In genomic region chr15:62847900-62848489, GRCh38 we compare ENCODE assay signal across 8 cellular contexts.
DNase-seq lines count a peak whose midpoint lies in the region; ATAC-seq, FAIRE-seq and TF ChIP-seq lines count a peak whose summit lies in the region.

No MANE protein-coding gene starts in this region.

- H3K27me3 ChIP-seq in H7 (ENCODE audit: control insufficient read depth, insufficient read depth, low read length) (no peaks in the 10 kb centered on the region), K562 (ENCODE audit: control insufficient read depth in 2 of 2, insufficient read depth in 2 of 2, low read length in 2 of 2) (peaks cover 18 to 51% of the 10 kb centered on the region in 2 experiments; a peak in 4 of 5 replicates)

- H3K9me3 ChIP-seq in K562 (replicated peaks; ENCODE audit: control insufficient read depth, insufficient read depth, low read depth, low read length): no peaks in the 10 kb centered on the region

- H3K4me2 ChIP-seq in K562 (ENCODE audit: insufficient read depth, low read length): no peak overlapping the region

- no peak overlapping the region for H2AFZ ChIP-seq in K562 (ENCODE audit: low read depth, low read length)

- no peaks in the 10 kb centered on the region for H3K79me2 ChIP-seq in K562 (ENCODE audit: control insufficient read depth, insufficient read depth, low read length)

- intact Hi-C loops in K562 (cut with micrococcal nuclease): loop anchor here (1.0 to 5.0 kb wide), 2 partner anchors 199 to 245 kb away; no protein-coding TSS in a partner anchor

- H3K36me3 ChIP-seq in H7 (replicated peaks; ENCODE audit: control insufficient read depth, insufficient read depth, low read length) (no peaks in the 10 kb centered on the region), K562 (ENCODE audit: control insufficient read depth, insufficient read depth, low read length) (no peaks in the 10 kb centered on the region)

- 3% methylated on average over 7 of the region's 7 CpGs for WGBS in K562 (ENCODE audit: insufficient coverage, low coverage, missing lambda C conversion rate)

- CTCF ChIA-PET in RWPE1 (lab: Yijun Ruan, JAX) (interaction anchor here (0.5 to 1.9 kb wide), 14 partner anchors 10 to 246 kb away, joined by 3 to 6 read pairs (median 3); no protein-coding TSS in a partner anchor), K562 (lab: Yijun Ruan, JAX; ENCODE audit: low intra/inter-chr PET ratio) (interaction anchor here (2.9 kb wide), 1 partner anchor 245 kb away, joined by 15 read pairs; no protein-coding TSS in a partner anchor)

- peak; percentile 93 for ATAC-seq in K562
- ATAC-seq in HG03378 (IDR thresholded peaks at IDR 0.05; ENCODE audit: unreplicated experiment): no peak
- no peak for ATAC-seq in GM18517 (IDR thresholded peaks at IDR 0.05; ENCODE audit: unreplicated experiment)

- no peak overlapping the region for H3K9ac ChIP-seq in K562 (ENCODE audit: insufficient read depth in 1 of 2, low read depth in 2 of 2, low read length in 2 of 2)

- H3K9me1 ChIP-seq in K562 (ENCODE audit: control insufficient read depth, insufficient read depth, low read length): no peaks in the 10 kb centered on the region

- TF ChIP-seq CTCF in RWPE1 (conservative IDR thresholded peaks at IDR 0.05; ENCODE audit: low read depth) (peak; percentile 83), K562 (IDR thresholded peaks at IDR 0.05 in 2 of 3, conservative IDR thresholded peaks at IDR 0.05 in 1 of 3; ENCODE audit: insufficient read depth in 2 of 3, low read depth in 1 of 3, low read length in 3 of 3) (peak; percentile 67 to 86 (median 76))

- TF ChIP-seq POLR2A in K562 (conservative IDR thresholded peaks at IDR 0.05): no peak

- H3K4me3 ChIP-seq in H7 (ENCODE audit: insufficient read depth, low read depth, low read length) (no peak overlapping the region), K562 (no peak overlapping the region)

- TF ChIP-seq RAD21 in K562 (CRISPR knock-in tag; conservative IDR thresholded peaks at IDR 0.05 in 1 of 2, IDR thresholded peaks at IDR 0.05 in 1 of 2): peak; percentile 55 to 74

- in situ Hi-C loops in K562 (cut with MboI): loop anchor here (25.0 kb wide), 1 partner anchor 564 kb away; no protein-coding TSS in a partner anchor

- FAIRE-seq in K562 (lab: Jason Lieb, UNC): peak; percentile 94

- no peak for TF ChIP-seq EP300 in K562 (IDR thresholded peaks at IDR 0.05; ENCODE audit: low read length)

- BruUV-seq in K562 (replicated peaks; lab: Mats Ljungman, UMichigan): no TSS peak

- POLR2A ChIA-PET in RWPE1 (lab: Yijun Ruan, JAX; ENCODE audit: low non-redundant PET) (no interaction called here), K562 (lab: Yijun Ruan, JAX) (interaction anchor here (0.7 kb wide), 1 partner anchor 185 kb away, joined by 3 read pairs; no protein-coding TSS in a partner anchor)

- DNase-seq in AML-193 (lab: John Stamatoyannopoulos, UW) (peak; percentile 17 to 18), H7 (peak; percentile 83), RWPE1 (ENCODE audit: low spot score) (peak; percentile 64), K562 (ENCODE audit: extremely low read depth in 1 of 4, low spot score in 3 of 4) (peak; percentile 67 to 76 (median 70)), inferior parietal cortex (ENCODE audit: extremely low spot score) (peak; percentile 85)
- DNase-seq in stimulated activated CD4-positive, alpha-beta T cell treated with anti-CD3 and anti-CD28 coated beads, Interleukin-2, amount 100 ng/mL, for 4 hours (ENCODE audit: low read depth): peak; percentile 4

- H3K4me1 ChIP-seq in K562 (replicated peaks in 1 of 2; ENCODE audit: control insufficient read depth in 2 of 2, insufficient read depth in 2 of 2, low read length in 2 of 2): no peaks in the 10 kb centered on the region

- no peaks in the 10 kb centered on the region for H4K20me1 ChIP-seq in K562 (replicated peaks; ENCODE audit: control insufficient read depth, insufficient read depth, low read length)

- no peak overlapping the region for H3K27ac ChIP-seq in RWPE1
- no peak overlapping the region for H3K27ac ChIP-seq in K562 (ENCODE audit: extremely low read depth, low read depth, low read length)

TF ChIP-seq in K562, 482 proteins besides CTCF, POLR2A, EP300 and RAD21:
- no peak for TF ChIP-seq E2F3 (CRISPR knock-in tag; IDR thresholded peaks at IDR 0.05)
- peak; percentile 34; the same call in 1 of the 2 replicates for TF ChIP-seq DEAF1 (CRISPR knock-in tag; IDR thresholded peaks at IDR 0.05)
- TF ChIP-seq STAG1 (CRISPR knock-in tag; IDR thresholded peaks at IDR 0.05; ENCODE audit: borderline replicate concordance): peak; percentile 59; the same call in 1 of the 2 replicates
- TF ChIP-seq SMC3 (conservative IDR thresholded peaks at IDR 0.05; ENCODE audit: insufficient read depth, low read depth, low read length): peak; percentile 39; the same call in 1 of the 2 replicates
- no peak for TF ChIP-seq ERF (CRISPR knock-in tag; IDR thresholded peaks at IDR 0.05)

Comparison
In these comparisons a context has a peak if more than half of its experiments do, and no peak if none do; other contexts are left out.
1. DNase-seq: peak in every context shown above with its lines; median percentile 85 in inferior parietal cortex; 83 in H7; 70 in K562; 64 in RWPE1; 18 in AML-193; 4 in stimulated activated CD4-positive, alpha-beta T cell treated with anti-CD3 and anti-CD28 coated beads, Interleukin-2, amount 100 ng/mL, for 4 hours.